In the genomic region with DNA sequence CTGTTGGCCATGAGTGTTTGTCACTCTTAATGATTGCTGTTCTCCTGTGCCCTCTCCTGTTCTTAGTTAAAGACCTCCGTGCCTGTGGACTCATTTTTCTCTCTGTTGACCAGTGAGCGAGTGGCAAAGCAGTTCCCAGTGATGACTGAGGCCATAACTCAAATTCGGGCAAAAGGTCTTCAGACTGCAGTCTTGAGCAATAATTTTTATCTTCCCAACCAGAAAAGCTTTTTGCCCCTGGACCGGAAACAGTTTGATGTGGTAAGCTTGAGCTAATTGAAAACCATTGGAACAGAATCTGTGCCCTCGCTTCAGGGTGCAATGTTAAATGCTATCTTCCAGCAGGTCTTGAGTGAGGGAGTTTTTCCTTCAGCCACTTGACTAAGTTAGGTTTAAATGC, we compare ENCODE assay signal across 19 cellular contexts. TPM values are rescaled to one million over a fixed set of nuclear protein-coding genes. Genes with fewer than 3 reads are reported as not detected.
DNase-seq lines count a peak whose midpoint lies in the region; ATAC-seq and TF ChIP-seq lines count a peak whose summit lies in the region.
"Had no signal": no experiment of that assay in that cellular context is flagged by ENCODE, and none has a peak within 500 bp of the region (broad histone marks: within the 10 kb centered on the region; RNA-seq: fewer than 3 reads in every experiment).

No MANE protein-coding gene starts in this region.

- ATAC-seq in mucosa of descending colon, result no peak
- ATAC-seq: A549, GM12878, Panc1 had no signal

- H3K9ac ChIP-seq in BLaER1 (peak overlapping the region; percentile 10; the same call in 1 of the 2 replicates), Loucy (ENCODE audit: low read depth, low read length, poor library complexity, severe bottlenecking) (no peak overlapping the region)
- H3K9ac ChIP-seq: GM23248 had no signal

- 0 out of 2 replicates have a peak, but pooled peaks cover 7% of the 10 kb centered on the region for H4K20me1 ChIP-seq in BLaER1
- H4K20me1 ChIP-seq in Loucy (ENCODE audit: insufficient read depth, low read length, poor library complexity, severe bottlenecking), result no peaks in the 10 kb centered on the region

- peaks cover 4% of the 10 kb centered on the region; the same call in 1 of the 2 replicates for H3F3A ChIP-seq in Loucy (ENCODE audit: low read depth)

- H3K4me2 ChIP-seq in BLaER1 (peak overlapping the region; percentile 8), Loucy (ENCODE audit: low read depth, low read length, poor library complexity, severe bottlenecking) (peak overlapping the region; percentile 52)
- H3K4me2 ChIP-seq: A549 had no signal

- DNase-seq in SKM-1 (lab: John Stamatoyannopoulos, UW; ENCODE audit: unreplicated experiment) (peak; percentile 11), amniotic epithelial cell (ENCODE audit: low read depth) (peak; percentile 60), SW480 (ENCODE audit: low spot score) (no peak), SHP77 treated with DMSO at 0.1 percent for 48 hours (lab: John Stamatoyannopoulos, UW) (no peak), mucosa of descending colon (no peak), Kasumi-1 (lab: John Stamatoyannopoulos, UW) (no peak)
- DNase-seq: Calu3; CD4-positive, CD25-positive, alpha-beta regulatory T cell; GM23248; NCI-H146; NCI-H2081 treated with DMSO at 0.1 percent for 48 hours; NCI-H2227 treated with DMSO at 0.1 percent for 48 hours; NCI-H526 treated with DMSO at 0.1 percent for 48 hours; SHP77 had no signal

- no peaks in the 10 kb centered on the region for H3K9me2 ChIP-seq in Loucy (replicated peaks; ENCODE audit: low read depth, low read length)

- H3K9me3 ChIP-seq in BLaER1, result 0 out of 2 replicates have a peak, but pooled peaks cover 5% of the 10 kb centered on the region
- no peaks in the 10 kb centered on the region for H3K9me3 ChIP-seq in Loucy (ENCODE audit: insufficient read depth, low read depth, low read length)
- no peaks in the 10 kb centered on the region for H3K9me3 ChIP-seq in mucosa of descending colon
- H3K9me3 ChIP-seq: A549 had no signal

- TF ChIP-seq CTCF in Loucy (conservative IDR thresholded peaks at IDR 0.05; ENCODE audit: low read length), result no peak
- TF ChIP-seq CTCF in mucosa of descending colon (IDR thresholded peaks at IDR 0.05), result no peak

- no peaks in the 10 kb centered on the region for H3K79me2 ChIP-seq in Loucy (ENCODE audit: insufficient read depth, low read length)

- H3K4me1 ChIP-seq in BLaER1, result peaks cover 13% of the 10 kb centered on the region
- peaks cover 14% of the 10 kb centered on the region for H3K4me1 ChIP-seq in Loucy (ENCODE audit: insufficient read depth, low read length, poor library complexity, severe bottlenecking)
- no peaks in the 10 kb centered on the region for H3K4me1 ChIP-seq in mucosa of descending colon (ENCODE audit: low read depth)
- H3K4me1 ChIP-seq: A549 had no signal

- no peak overlapping the region; the same call in 1 of the 2 replicates for H3K27ac ChIP-seq in BLaER1
- H3K27ac ChIP-seq: A549, GM23248 had no signal

- H3K4me3 ChIP-seq in BLaER1 (no peak overlapping the region), Loucy (ENCODE audit: low read length, poor library complexity, severe bottlenecking) (peak overlapping the region; percentile 24), mucosa of descending colon (no peak overlapping the region)
- H3K4me3 ChIP-seq: A549, GM12878, GM23248 had no signal

- intact Hi-C loops in mucosa of descending colon (cut with DNase I, micrococcal nuclease), result no loop called here

- peaks cover 94% of the 10 kb centered on the region for H3K36me3 ChIP-seq in BLaER1
- no peaks in the 10 kb centered on the region for H3K36me3 ChIP-seq in Loucy (ENCODE audit: insufficient read depth, low read length)
- peaks cover 20% of the 10 kb centered on the region for H3K36me3 ChIP-seq in mucosa of descending colon (ENCODE audit: low read depth)

- no peaks in the 10 kb centered on the region for H3K27me3 ChIP-seq in BLaER1
- H3K27me3 ChIP-seq in Loucy (ENCODE audit: insufficient read depth, low read length, poor library complexity, severe bottlenecking), result no peaks in the 10 kb centered on the region

- no peak overlapping the region for H2AFZ ChIP-seq in Loucy (ENCODE audit: low read length)
- H2AFZ ChIP-seq: GM23248 had no signal

RNA-seq across cellular contexts. Expression of a gene that starts 19.8 kb away (rescaled TPM):
- total RNA-seq in mucosa of descending colon, result 10 to 100 TPM; 36.5 to 55.8 (median 37.9) TPM

RNA-seq across cellular contexts. Expression of a gene that starts 19.9 kb away (rescaled TPM):
- total RNA-seq in mucosa of descending colon, result 10 to 100 TPM; 17.3 to 26.1 (median 22.3) TPM

Comparison
In these comparisons a context has a peak if more than half of its experiments do, and no peak if none do; other contexts are left out.
1. DNase-seq: peak in SKM-1 (single experiment) and amniotic epithelial cell (single experiment); none in SW480 (single experiment), SHP77 treated with DMSO at 0.1 percent for 48 hours (single experiment), mucosa of descending colon (0 of 3) and Kasumi-1 (0 of 2).